ENCODE assay signal across 1 cellular context in the genomic region with DNA sequence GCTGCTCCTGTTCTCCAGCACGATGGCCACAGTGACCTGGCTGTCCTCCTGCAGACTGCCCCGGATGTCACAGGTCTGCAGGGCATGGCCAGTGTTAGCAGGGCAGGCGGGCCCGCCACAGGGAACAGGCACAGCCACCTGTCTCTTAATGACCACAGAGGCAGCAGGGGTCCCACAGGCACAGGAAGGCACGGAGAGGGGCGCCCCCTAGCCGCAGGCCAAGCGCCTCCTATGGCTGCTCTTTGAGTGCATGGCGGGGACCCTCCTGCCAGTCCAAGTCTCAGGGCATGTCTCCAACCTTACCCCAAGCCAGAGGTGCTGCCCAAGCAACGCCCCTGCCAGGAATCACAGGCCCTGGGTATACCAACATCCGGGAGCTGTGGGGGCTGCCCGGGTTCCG.
TF ChIP-seq lines count a peak whose summit lies in the region.

No MANE protein-coding gene starts in this region.

TF ChIP-seq in GM23338, 12 proteins besides CTCF, POLR2A, EP300 and RAD21:
- TF ChIP-seq EZH2phosphoT487 (IDR thresholded peaks at IDR 0.05; ENCODE audit: unreplicated experiment) (no peak), POLR2AphosphoS5 (IDR thresholded peaks at IDR 0.05; ENCODE audit: low read depth) (no peak; the same call in 1 of the 2 replicates), NANOG (IDR thresholded peaks at IDR 0.05; ENCODE audit: borderline replicate concordance) (no peak), ZNF331 (CRISPR knock-in tag; IDR thresholded peaks at IDR 0.05; ENCODE audit: low read depth) (no peak), CREB1 (CRISPR knock-in tag; IDR thresholded peaks at IDR 0.05; ENCODE audit: low read depth) (no peak)
TF ChIP-seq in GM23338: peak in this region for 0.
